ENCODE assay signal across 8 cellular contexts in genomic region chr18:48946329-48946835, GRCh38. TPM values are rescaled to one million over a fixed set of nuclear protein-coding genes. Genes with fewer than 3 reads are reported as not detected.
A peak's percentile ranks its signal among the peaks of the same experiment; 100 is the strongest.
DNase-seq lines count a peak whose midpoint lies in the region; ATAC-seq and TF ChIP-seq lines count a peak whose summit lies in the region.

No MANE protein-coding gene starts in this region.

- peak overlapping the region; percentile 36 for H3K27ac Mint-ChIP-seq in MCF 10A (ENCODE audit: low read depth, unreplicated experiment)

- H3K4me3 Mint-ChIP-seq in MCF 10A (ENCODE audit: unreplicated experiment): peak overlapping the region; percentile 91

- peaks cover 50% of the 10 kb centered on the region for H3K4me1 Mint-ChIP-seq in MCF 10A (ENCODE audit: insufficient read depth, unreplicated experiment)

- no peaks in the 10 kb centered on the region for H3K27me3 Mint-ChIP-seq in MCF 10A (ENCODE audit: insufficient read depth, unreplicated experiment)

- no peaks in the 10 kb centered on the region for H3K9me3 Mint-ChIP-seq in MCF 10A (ENCODE audit: unreplicated experiment)

- peak; percentile 91 for DNase-seq in DMS53 (lab: John Stamatoyannopoulos, UW)
- DNase-seq in NCI-H1417 (lab: John Stamatoyannopoulos, UW): peak in 2 of 3 experiments; percentile 91 to 93
- DNase-seq in MCF 10A (ENCODE audit: unreplicated experiment): peak; percentile 39
- peak; percentile 71 for DNase-seq in myocyte (ENCODE audit: low read depth)
- DNase-seq in activated CD4-positive, alpha-beta T cell treated with anti-CD3 and anti-CD28 coated beads, Interleukin-2, amount 50 U/mL, for 1 hour: no peak

- ATAC-seq in HG02798 (IDR thresholded peaks at IDR 0.05; ENCODE audit: poor library complexity, unreplicated experiment): no peak
- ATAC-seq in HG02973 (IDR thresholded peaks at IDR 0.05; ENCODE audit: unreplicated experiment): no peak
- ATAC-seq in activated CD4-positive, CD25-positive, alpha-beta regulatory T cell treated with anti-CD3 and anti-CD28 coated beads, Interleukin-2, amount 50 U/mL, for 24 hours: no peak

- no TSS peak for BruUV-seq in MCF 10A (replicated peaks; lab: Mats Ljungman, UMichigan)

- POLR2A ChIA-PET in MCF 10A (lab: Yijun Ruan, JAX): interaction anchor here (1.7 to 2.7 kb wide), 3 partner anchors 8 to 541 kb away, joined by 3 to 16 read pairs (median 10); partner anchors contain the start of gene C18orf32

- CTCF ChIA-PET in MCF 10A (lab: Yijun Ruan, JAX): interaction anchor here (0.6 kb wide), 4 partner anchors 42 to 1698 kb away, joined by 3 to 4 read pairs (median 3); no protein-coding TSS in a partner anchor

- TF ChIP-seq CTCF in MCF 10A (IDR thresholded peaks at IDR 0.05; ENCODE audit: unreplicated experiment): no peak

- peaks cover 17% of the 10 kb centered on the region for H3K36me3 Mint-ChIP-seq in MCF 10A (ENCODE audit: insufficient read depth, unreplicated experiment)

- intact Hi-C loops in MCF 10A (cut with micrococcal nuclease): loop anchor here (5.0 kb wide), 1 partner anchor 291 kb away; no protein-coding TSS in a partner anchor

RNA-seq across cellular contexts. Expression of gene SMAD7, which starts 4.4 kb away (rescaled TPM):
- total RNA-seq in MCF 10A (2022) (9.8 and 12.3 TPM in 2 replicates), myocyte (2.7 and 3.0 TPM in 2 replicates)
- polyA plus RNA-seq in myocyte (2012): 24.2 TPM
